In the genomic region with DNA sequence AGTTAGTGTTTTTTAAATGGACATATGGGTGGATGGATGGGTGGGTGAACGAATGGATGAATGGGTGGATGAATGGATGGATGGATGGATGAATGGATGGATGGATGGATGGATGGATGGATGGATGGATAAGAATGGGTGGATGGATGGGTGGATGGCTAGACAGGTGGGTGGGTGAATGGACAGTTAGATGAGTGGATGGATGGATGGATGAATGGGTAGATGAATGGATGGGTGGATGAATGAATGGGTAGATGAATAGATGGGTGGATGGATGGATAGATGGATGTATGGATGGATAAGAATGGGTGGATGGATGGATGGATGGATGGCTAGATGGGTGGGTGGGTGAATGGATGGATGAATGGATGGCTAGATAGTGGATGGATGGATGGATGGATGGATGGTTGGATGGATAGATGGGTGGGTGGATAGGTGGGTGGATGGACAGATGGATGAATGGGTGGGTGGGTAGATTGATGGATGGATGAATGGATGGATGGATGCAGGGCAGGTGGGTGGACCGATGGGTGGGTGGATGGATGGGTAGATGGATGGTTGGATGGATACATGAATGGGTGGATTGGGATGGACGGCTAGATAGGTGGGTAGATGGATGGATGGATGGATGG, we compare ENCODE assay signal across 14 cellular contexts.
DNase-seq lines count a peak whose midpoint lies in the region; ATAC-seq and TF ChIP-seq lines count a peak whose summit lies in the region.
"Had no signal": no experiment of that assay in that cellular context is flagged by ENCODE, and none has a peak within 500 bp of the region (broad histone marks: within the 10 kb centered on the region; RNA-seq: fewer than 3 reads in every experiment).

No MANE protein-coding gene starts in this region.

- H3K27ac ChIP-seq in IMR-90 (ENCODE audit: insufficient read depth, low read length): no peak overlapping the region
- H3K27ac ChIP-seq in spleen: no peak overlapping the region

- peaks cover 16% of the 10 kb centered on the region for H3K9me3 Mint-ChIP-seq in glutamatergic neuron (ENCODE audit: unreplicated experiment)
- H3K9me3 Mint-ChIP-seq: GM23338 had no signal

- peaks cover 69 to 95% of the 10 kb centered on the region in 2 experiments for H3K79me1 ChIP-seq in IMR-90 (ENCODE audit: low read depth in 1 of 2, low read length in 2 of 2)

- H3K27me3 ChIP-seq in IMR-90 (ENCODE audit: control insufficient read depth, insufficient read depth, low read length) (no peaks in the 10 kb centered on the region), spleen (replicated peaks in 1 of 7) (no peaks in the 10 kb centered on the region), HAP-1 (ENCODE audit: low read depth) (no peaks in the 10 kb centered on the region)

- H2AK9ac ChIP-seq in IMR-90 (replicated peaks; ENCODE audit: low read depth, low read length, poor library complexity): no peak overlapping the region

- no peak for TF ChIP-seq POLR2A in IMR-90 (IDR thresholded peaks at IDR 0.05; ENCODE audit: low read depth, low read length)
- TF ChIP-seq POLR2A in spleen (IDR thresholded peaks at IDR 0.05): no peak

- H3K4me1 ChIP-seq in IMR-90 (ENCODE audit: control insufficient read depth, insufficient read depth, low read length) (peaks cover 38% of the 10 kb centered on the region), spleen (peaks cover 0 to 23% (median 10%) of the 10 kb centered on the region in 6 donors), HAP-1 (no peaks in the 10 kb centered on the region)

- TF ChIP-seq RAD21 in IMR-90 (IDR thresholded peaks at IDR 0.05; ENCODE audit: low read length): no peak

- peak overlapping the region; percentile 17 for H3K4me3 Mint-ChIP-seq in glutamatergic neuron (ENCODE audit: unreplicated experiment)
- H3K4me3 Mint-ChIP-seq: CD4-positive, alpha-beta memory T cell; GM23338 had no signal

- H3K36me3 ChIP-seq in IMR-90 (ENCODE audit: control insufficient read depth, insufficient read depth, low read length) (peaks cover 4% of the 10 kb centered on the region; the same call in 1 of the 2 replicates), spleen (no peaks in the 10 kb centered on the region), HAP-1 (replicated peaks) (no peaks in the 10 kb centered on the region)

- H4K5ac ChIP-seq in IMR-90 (ENCODE audit: low read depth, low read length): no peak overlapping the region

- BruUV-seq in IMR-90 (replicated peaks; lab: Mats Ljungman, UMichigan): no TSS peak

- intact Hi-C loops in IMR-90 (cut with micrococcal nuclease) (loop anchor here (10.0 kb wide), 1 partner anchor 62 kb away; no protein-coding TSS in a partner anchor), spleen (cut with DNase I; ENCODE audit: low total_unique reads) (no loop called here)

- no peak overlapping the region for H3K9ac ChIP-seq in IMR-90 (ENCODE audit: low read depth, low read length)

- H2AFZ ChIP-seq in IMR-90 (replicated peaks; ENCODE audit: low read length, poor library complexity): no peak overlapping the region
- H2AFZ ChIP-seq: GM23338 had no signal

- no peak overlapping the region for H2AK5ac ChIP-seq in IMR-90 (ENCODE audit: low read depth, low read length)

- H3K4me3 ChIP-seq in IMR-90 (ENCODE audit: insufficient read depth, low read depth, low read length) (no peak overlapping the region), spleen (no peak overlapping the region), HAP-1 (no peak overlapping the region)
- H3K4me3 ChIP-seq: GM12878, GM23338 had no signal

- H4K8ac ChIP-seq in IMR-90 (ENCODE audit: low read depth in 2 of 2, low read length in 2 of 2): no peak overlapping the region

- no peak for ATAC-seq in IMR-90 (ENCODE audit: low read depth)
- ATAC-seq in GM19463 (IDR thresholded peaks at IDR 0.05; ENCODE audit: unreplicated experiment): no peak
- ATAC-seq: GM12878, GM23338 had no signal

- H3K4ac ChIP-seq in IMR-90 (ENCODE audit: low read depth, low read length): no peak overlapping the region

- POLR2A ChIA-PET in IMR-90 (lab: Charles Lee; ENCODE audit: unreplicated experiment): no interaction called here

- in situ Hi-C loops in IMR-90 (cut with MboI; ENCODE audit: low sequenced_read_pairs): no loop called here
- in situ Hi-C loops in HAP-1 (cut with MboI; ENCODE audit: low sequenced_read_pairs): no loop called here

- H4K91ac ChIP-seq in IMR-90 (ENCODE audit: insufficient read depth, low read depth, low read length): no peak overlapping the region

- peak overlapping the region; percentile 45 for H2BK5ac ChIP-seq in IMR-90 (ENCODE audit: low read depth, low read length, poor library complexity, severe bottlenecking)

- peaks cover 86% of the 10 kb centered on the region for H4K20me1 ChIP-seq in IMR-90 (ENCODE audit: insufficient read depth, low read length)

- H2BK20ac ChIP-seq in IMR-90 (ENCODE audit: low read depth, low read length): no peak overlapping the region

- peaks cover 16% of the 10 kb centered on the region for H3K27me3 Mint-ChIP-seq in glutamatergic neuron (ENCODE audit: unreplicated experiment)
- H3K27me3 Mint-ChIP-seq: CD4-positive, alpha-beta memory T cell had no signal

- no peak overlapping the region for H2BK120ac ChIP-seq in IMR-90 (ENCODE audit: low read depth, low read length)

- H3K9me3 ChIP-seq in IMR-90 (ENCODE audit: control insufficient read depth, insufficient read depth, low read length) (no peaks in the 10 kb centered on the region), spleen (no peaks in the 10 kb centered on the region), HAP-1 (no peaks in the 10 kb centered on the region)

- dilution Hi-C loops in IMR-90 (cut with HindIII; ENCODE audit: low sequenced_read_pairs, unreplicated experiment): no loop called here

- H2BK15ac ChIP-seq in IMR-90 (ENCODE audit: low read depth, low read length): no peak overlapping the region

- WGBS in IMR-90 (ENCODE audit: extremely low coverage in 2 of 2, insufficient read length in 1 of 2), 2 experiments: 100% methylated on average over 3 of the region's 3 CpGs; no CpG with 5 or more reads in 1 of the 2 experiments
- 73 to 94% (median 93%) methylated on average over 3 of the region's 3 CpGs for WGBS in spleen, 5 donors

- H3K27ac Mint-ChIP-seq in glutamatergic neuron (ENCODE audit: unreplicated experiment): no peak overlapping the region
- H3K27ac Mint-ChIP-seq: CD4-positive, alpha-beta memory T cell; GM23338 had no signal

- peaks cover 63% of the 10 kb centered on the region for H3K4me1 Mint-ChIP-seq in glutamatergic neuron (ENCODE audit: low read depth, unreplicated experiment)
- H3K4me1 Mint-ChIP-seq: CD4-positive, alpha-beta memory T cell had no signal

- no peaks in the 10 kb centered on the region for H3K36me3 Mint-ChIP-seq in glutamatergic neuron (ENCODE audit: unreplicated experiment)
- H3K36me3 Mint-ChIP-seq: CD4-positive, alpha-beta memory T cell had no signal

- no peak overlapping the region for H3K56ac ChIP-seq in IMR-90 (ENCODE audit: extremely low read depth, insufficient read depth, low read length)

- H3K14ac ChIP-seq in IMR-90 (replicated peaks; ENCODE audit: low read depth, low read length): no peak overlapping the region

- H3K4me2 ChIP-seq in IMR-90 (ENCODE audit: low read depth, low read length): no peak overlapping the region
- H3K4me2 ChIP-seq: GM23338 had no signal

- CTCF ChIA-PET in IMR-90 (lab: Yijun Ruan, JAX): no interaction called here

- no peak overlapping the region for H3K18ac ChIP-seq in IMR-90 (ENCODE audit: low read depth, low read length)

- TF ChIP-seq CTCF in IMR-90 (conservative IDR thresholded peaks at IDR 0.05; ENCODE audit: low read depth, low read length): no peak
- TF ChIP-seq CTCF in glutamatergic neuron (IDR thresholded peaks at IDR 0.05; ENCODE audit: partially characterized antibody, unreplicated experiment): no peak
- TF ChIP-seq CTCF in spleen (IDR thresholded peaks at IDR 0.05 in 8 of 11, conservative IDR thresholded peaks at IDR 0.05 in 3 of 11): no peak

- DNase-seq in IMR-90 (no peak), glutamatergic neuron (no peak), spleen (peak; percentile 10), HAP-1 (ENCODE audit: low spot score in 2 of 2) (no peak), NCI-H128 (lab: John Stamatoyannopoulos, UW; ENCODE audit: unreplicated experiment) (no peak)
- DNase-seq: C1 segment of cervical spinal cord; CD4-positive, alpha-beta memory T cell; COR-L47; DMS153; DND-41; HCEC 1CT had no signal

- peaks cover 51% of the 10 kb centered on the region for H3K9me1 ChIP-seq in IMR-90 (ENCODE audit: insufficient read depth, low read length)

- no peak overlapping the region for H3K23ac ChIP-seq in IMR-90 (ENCODE audit: low read depth, low read length)

TF ChIP-seq in IMR-90, 13 proteins besides CTCF, POLR2A, EP300 and RAD21:
- TF ChIP-seq RFX5 (IDR thresholded peaks at IDR 0.05; ENCODE audit: low read depth, low read length) (no peak), SMC3 (IDR thresholded peaks at IDR 0.05; ENCODE audit: low read depth, low read length) (no peak), CHD1 (IDR thresholded peaks at IDR 0.05; ENCODE audit: low read depth, low read length) (no peak), MXI1 (IDR thresholded peaks at IDR 0.05; ENCODE audit: borderline replicate concordance, low read depth, low read length) (no peak)
- TF ChIP-seq, protein P1, sequence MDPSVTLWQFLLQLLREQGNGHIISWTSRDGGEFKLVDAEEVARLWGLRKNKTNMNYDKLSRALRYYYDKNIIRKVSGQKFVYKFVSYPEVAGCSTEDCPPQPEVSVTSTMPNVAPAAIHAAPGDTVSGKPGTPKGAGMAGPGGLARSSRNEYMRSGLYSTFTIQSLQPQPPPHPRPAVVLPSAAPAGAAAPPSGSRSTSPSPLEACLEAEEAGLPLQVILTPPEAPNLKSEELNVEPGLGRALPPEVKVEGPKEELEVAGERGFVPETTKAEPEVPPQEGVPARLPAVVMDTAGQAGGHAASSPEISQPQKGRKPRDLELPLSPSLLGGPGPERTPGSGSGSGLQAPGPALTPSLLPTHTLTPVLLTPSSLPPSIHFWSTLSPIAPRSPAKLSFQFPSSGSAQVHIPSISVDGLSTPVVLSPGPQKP (IDR thresholded peaks at IDR 0.05; ENCODE audit: borderline replicate concordance, low read depth, low read length): no peak
